32 cellular contexts compared by ENCODE assay signal in the genomic region with DNA sequence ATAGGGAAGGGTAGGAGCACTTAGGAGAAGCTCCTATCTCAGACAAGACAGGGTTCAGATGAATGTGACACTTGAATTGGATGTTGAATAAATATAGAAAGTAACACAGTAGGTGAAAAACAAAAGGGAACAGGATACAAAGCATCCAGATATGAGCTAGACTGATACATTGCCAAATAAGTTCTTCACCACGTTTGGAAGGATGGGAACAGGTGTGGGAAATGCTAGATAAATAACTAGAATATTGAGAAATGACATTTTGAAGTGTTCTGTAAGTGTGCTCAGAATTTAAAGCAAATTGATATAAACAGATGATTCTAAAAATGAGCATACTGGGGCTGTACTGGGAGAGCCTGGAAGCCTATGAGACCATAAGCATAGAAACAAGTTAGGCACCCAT.
"Had no signal": no experiment of that assay in that cellular context is flagged by ENCODE, and none has a peak within 500 bp of the region (broad histone marks: within the 10 kb centered on the region; RNA-seq: fewer than 3 reads in every experiment).

No MANE protein-coding gene starts in this region.

- ATAC-seq: activated naive CD4-positive, alpha-beta T cell treated with anti-CD3 and anti-CD28 coated beads, Interleukin-2, amount 50 U/mL, for 72 hours; activated naive CD8-positive, alpha-beta T cell treated with anti-CD3 and anti-CD28 coated beads, Interleukin-2, amount 50 U/mL, for 24 hours; activated T-cell treated with anti-CD3 and anti-CD28 coated beads, Interleukin-2, amount 50 U/mL, for 4 hours; activated T-cell treated with anti-CD3 and anti-CD28 coated beads, Interleukin-2, amount 50 U/mL, for 72 hours; activated T-helper 17 cell treated with anti-CD3 and anti-CD28 coated beads, Interleukin-2, amount 50 U/mL, for 72 hours; body of pancreas had no signal

- H3K4me1 ChIP-seq: adrenal gland, ascending aorta, body of pancreas, breast epithelium had no signal

- H3K27ac ChIP-seq: adrenal gland, ascending aorta, body of pancreas, brain microvascular endothelial cell, breast epithelium, cardiac muscle cell had no signal

- H3K36me3 ChIP-seq: adrenal gland, ascending aorta, brain microvascular endothelial cell, breast epithelium, cardiac muscle cell had no signal

- DNase-seq: activated effector memory CD4-positive, alpha-beta T cell treated with anti-CD3 and anti-CD28 coated beads, Interleukin-2, amount 50 U/mL, for 16 hours; activated effector memory CD4-positive, alpha-beta T cell treated with Interleukin-2 at 50 U/mL for 16 hours; activated gamma-delta T cell; activated gamma-delta T cell treated with Interleukin-2 at 50 U/mL for 16 hours; activated naive CD4-positive, alpha-beta T cell; activated naive CD4-positive, alpha-beta T cell treated with anti-CD3 and anti-CD28 coated beads for 36 hours; activated naive CD4-positive, alpha-beta T cell treated with anti-CD3 and anti-CD28 coated beads, Interleukin-2, amount 10 ng/mL, durations not matched to agents 7 days and 5 days; activated naive CD4-positive, alpha-beta T cell treated with anti-CD3 and anti-CD28 coated beads, Interleukin-2, amount 50 U/mL, for 16 hours; activated naive CD4-positive, alpha-beta T cell treated with Interleukin-2 at 50 U/mL for 16 hours; activated naive CD8-positive, alpha-beta T cell treated with anti-CD3 and anti-CD28 coated beads for 36 hours; activated naive CD8-positive, alpha-beta T cell treated with anti-CD3 and anti-CD28 coated beads, Interleukin-2, amount 10 ng/mL, durations not matched to agents 7 days and 5 days; activated naive CD8-positive, alpha-beta T cell treated with anti-CD3 and anti-CD28 coated beads, Interleukin-2, amount 50 U/mL, for 24 hours; activated T-cell treated with anti-CD3 and anti-CD28 coated beads, Interleukin-2, amount 50 U/mL, for 1 hour; activated T-cell treated with anti-CD3 and anti-CD28 coated beads, Interleukin-2, amount 50 U/mL, for 24 hours; activated T-cell treated with anti-CD3 and anti-CD28 coated beads, Interleukin-2, amount 50 U/mL, for 4 hours; activated T-cell treated with anti-CD3 and anti-CD28 coated beads, Interleukin-2, amount 50 U/mL, for 48 hours; activated T-cell treated with anti-CD3 and anti-CD28 coated beads, Interleukin-2, amount 50 U/mL, for 72 hours; adrenal gland; amniotic stem cell; amygdala; anterior cingulate cortex; aorta; body of pancreas; brain microvascular endothelial cell; caudate nucleus; central memory CD4-positive, alpha-beta T cell; cerebellar nuclear complex had no signal

- H3K9me3 ChIP-seq: adrenal gland, body of pancreas, breast epithelium had no signal

- H3K4me3 ChIP-seq: adrenal gland, ascending aorta, body of pancreas, breast epithelium, cardiac muscle cell had no signal

- H3K27me3 ChIP-seq: adrenal gland, ascending aorta, body of pancreas, brain microvascular endothelial cell, breast epithelium, cardiac muscle cell had no signal
